Comparison of ENCODE assay signal across 1 cellular context in genomic region chr1:235866207-235866912, GRCh38.
A peak's percentile ranks its signal among the peaks of the same experiment; 100 is the strongest.
TF ChIP-seq lines count a peak whose summit lies in the region.

Gene LYST, minus strand, starts transcription at chr1:235866906. Its CDS starts 36,489 bp downstream, at chr1:235830417.

TF ChIP-seq in GM12878, 131 proteins besides CTCF, POLR2A, EP300 and RAD21 (continued from another document and continues in another):
- TF ChIP-seq TCF12 (IDR thresholded peaks at IDR 0.05; ENCODE audit: low read depth, low read length), result peak; percentile 72
- peak; percentile 49; the same call in 1 of the 2 replicates for TF ChIP-seq HDGF (IDR thresholded peaks at IDR 0.05)
- TF ChIP-seq RELB (IDR thresholded peaks at IDR 0.05; ENCODE audit: low read depth), result 0 out of 2 replicates have a peak, but pooled peaks have one; percentile 14
- TF ChIP-seq EGR1 (IDR thresholded peaks at IDR 0.05; ENCODE audit: borderline replicate concordance in 1 of 2, low read depth in 2 of 2, low read length in 2 of 2), result 0 out of 3 replicates have a peak, but pooled peaks of 1 of the 2 experiments have one; percentile 27
- no peak; the same call in none of the 2 replicates for TF ChIP-seq RUNX3 (IDR thresholded peaks at IDR 0.05; ENCODE audit: low read length)
- peak; percentile 37 for TF ChIP-seq NR2F1 (conservative IDR thresholded peaks at IDR 0.05)
- no peak for TF ChIP-seq ZBTB33 (IDR thresholded peaks at IDR 0.05)
- peak; percentile 65 for TF ChIP-seq POLR2AphosphoS5 (IDR thresholded peaks at IDR 0.05; ENCODE audit: low read length)
- TF ChIP-seq ZNF687 (IDR thresholded peaks at IDR 0.05), result peak; percentile 50; the same call in 1 of the 2 replicates
- TF ChIP-seq PAX8 (IDR thresholded peaks at IDR 0.05), result no peak
- TF ChIP-seq PKNOX1 (IDR thresholded peaks at IDR 0.05), result peak; percentile 79
- TF ChIP-seq LARP7 (IDR thresholded peaks at IDR 0.05), result peak; percentile 84
- TF ChIP-seq MXI1 (IDR thresholded peaks at IDR 0.05; ENCODE audit: low read depth, low read length), result peak; percentile 9; the same call in 1 of the 2 replicates
- TF ChIP-seq ATF2 (IDR thresholded peaks at IDR 0.05; ENCODE audit: low read length), result no peak
- TF ChIP-seq ESRRA (IDR thresholded peaks at IDR 0.05; ENCODE audit: low read length), result no peak
- no peak for TF ChIP-seq MTA2 (IDR thresholded peaks at IDR 0.05; ENCODE audit: low read depth)
- 0 out of 2 replicates have a peak, but pooled peaks have one; percentile 41 for TF ChIP-seq ZSCAN29 (IDR thresholded peaks at IDR 0.05)
- TF ChIP-seq SIX5 (IDR thresholded peaks at IDR 0.05; ENCODE audit: low read depth, low read length, severe bottlenecking), result no peak
- 0 out of 2 replicates have a peak, but pooled peaks have one; percentile 43 for TF ChIP-seq MAX (IDR thresholded peaks at IDR 0.05; ENCODE audit: low read depth, low read length)
- peak; percentile 65; the same call in 1 of the 2 replicates for TF ChIP-seq SMC3 (IDR thresholded peaks at IDR 0.05; ENCODE audit: borderline replicate concordance, low read length)
- TF ChIP-seq KLF5 (IDR thresholded peaks at IDR 0.05; ENCODE audit: partially characterized antibody), result peak; percentile 46
- peak; percentile 54 for TF ChIP-seq ZBTB11 (CRISPR knock-in tag; IDR thresholded peaks at IDR 0.05)
- no peak for TF ChIP-seq ZBTB4 (CRISPR knock-in tag; IDR thresholded peaks at IDR 0.05)
- no peak for TF ChIP-seq ATF7 (IDR thresholded peaks at IDR 0.05; ENCODE audit: low read depth)
- TF ChIP-seq RCOR1 (conservative IDR thresholded peaks at IDR 0.05; ENCODE audit: low read depth, low read length), result 0 out of 2 replicates have a peak, but pooled peaks have one; percentile 24
- TF ChIP-seq MLLT1 (IDR thresholded peaks at IDR 0.05), result peak; percentile 75; the same call in 1 of the 2 replicates
- TF ChIP-seq HCFC1 (IDR thresholded peaks at IDR 0.05; ENCODE audit: low read length), result no peak
- TF ChIP-seq NKRF (conservative IDR thresholded peaks at IDR 0.05), result peak; percentile 94
- no peak for TF ChIP-seq HDAC2 (IDR thresholded peaks at IDR 0.05)
- TF ChIP-seq SREBF2 (IDR thresholded peaks at IDR 0.05; ENCODE audit: low read length), result no peak
- TF ChIP-seq KAT2A (conservative IDR thresholded peaks at IDR 0.05; ENCODE audit: control insufficient read depth, low read depth, low read length), result no peak
- TF ChIP-seq MEF2B (IDR thresholded peaks at IDR 0.05; ENCODE audit: partially characterized antibody, poor library complexity, severe bottlenecking), result peak; percentile 55
- TF ChIP-seq TCF3 (IDR thresholded peaks at IDR 0.05; ENCODE audit: borderline replicate concordance, insufficient read depth, low read depth, low read length), result peak; percentile 35; the same call in 1 of the 2 replicates
- TF ChIP-seq SIN3A (IDR thresholded peaks at IDR 0.05; ENCODE audit: low read depth, low read length), result peak; percentile 85; the same call in 1 of the 2 replicates
